ENCODE assay signal across 1 cellular context in the genomic region with DNA sequence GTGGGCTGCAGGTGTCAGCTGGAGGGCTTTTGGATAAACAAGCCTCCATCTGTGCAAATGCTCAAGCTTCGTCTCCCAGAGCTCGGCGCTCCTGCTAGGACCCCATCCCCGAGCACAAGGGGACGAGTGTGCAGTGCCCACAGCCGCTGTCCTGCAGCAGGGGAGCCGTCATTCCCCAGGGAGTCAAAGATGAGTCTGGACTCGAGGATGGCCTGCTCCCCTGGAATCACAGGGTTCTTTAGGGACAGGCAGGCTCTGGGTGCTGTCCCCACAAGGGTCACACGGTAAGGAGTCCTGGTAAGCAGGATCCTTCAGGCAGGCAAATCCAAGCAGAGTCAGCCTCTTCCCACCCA.
TF ChIP-seq lines count a peak whose summit lies in the region.

No MANE protein-coding gene starts in this region.

TF ChIP-seq in IMR-90, 13 proteins besides CTCF, POLR2A, EP300 and RAD21 (continued from another document):
- TF ChIP-seq, protein P1, sequence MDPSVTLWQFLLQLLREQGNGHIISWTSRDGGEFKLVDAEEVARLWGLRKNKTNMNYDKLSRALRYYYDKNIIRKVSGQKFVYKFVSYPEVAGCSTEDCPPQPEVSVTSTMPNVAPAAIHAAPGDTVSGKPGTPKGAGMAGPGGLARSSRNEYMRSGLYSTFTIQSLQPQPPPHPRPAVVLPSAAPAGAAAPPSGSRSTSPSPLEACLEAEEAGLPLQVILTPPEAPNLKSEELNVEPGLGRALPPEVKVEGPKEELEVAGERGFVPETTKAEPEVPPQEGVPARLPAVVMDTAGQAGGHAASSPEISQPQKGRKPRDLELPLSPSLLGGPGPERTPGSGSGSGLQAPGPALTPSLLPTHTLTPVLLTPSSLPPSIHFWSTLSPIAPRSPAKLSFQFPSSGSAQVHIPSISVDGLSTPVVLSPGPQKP (IDR thresholded peaks at IDR 0.05; ENCODE audit: borderline replicate concordance, low read depth, low read length) = no peak
- TF ChIP-seq MAZ (IDR thresholded peaks at IDR 0.05; ENCODE audit: borderline replicate concordance, low read depth, low read length) (no peak), MAFK (IDR thresholded peaks at IDR 0.05; ENCODE audit: low read depth, low read length) (no peak), CEBPB (IDR thresholded peaks at IDR 0.05; ENCODE audit: low read depth, low read length) (no peak), FOS (IDR thresholded peaks at IDR 0.05; ENCODE audit: low read depth, low read length) (no peak)
